1 cellular context compared by ENCODE assay signal in genomic region chr19:48329167-48329891, GRCh38.
A peak's percentile ranks its signal among the peaks of the same experiment; 100 is the strongest.
TF ChIP-seq lines count a peak whose summit lies in the region.

No MANE protein-coding gene starts in this region.

TF ChIP-seq in GM12878, 131 proteins besides CTCF, POLR2A, EP300 and RAD21:
- TF ChIP-seq POLR2AphosphoS5 (IDR thresholded peaks at IDR 0.05; ENCODE audit: low read length) (0 out of 2 replicates have a peak, but pooled peaks have one; percentile 15), BHLHE40 (IDR thresholded peaks at IDR 0.05; ENCODE audit: borderline replicate concordance in 1 of 2, low read depth in 2 of 2, low read length in 1 of 2) (peak in 1 of 2 experiments; percentile 9; a peak in 1 of 4 replicates), ATF3 (IDR thresholded peaks at IDR 0.05; ENCODE audit: borderline replicate concordance, extremely low read depth, low read depth, low read length) (0 out of 2 replicates have a peak, but pooled peaks have one; percentile 15), NKRF (conservative IDR thresholded peaks at IDR 0.05) (no peak), SIN3A (IDR thresholded peaks at IDR 0.05; ENCODE audit: low read depth, low read length) (0 out of 2 replicates have a peak, but pooled peaks have one; percentile 1), LARP7 (IDR thresholded peaks at IDR 0.05) (0 out of 2 replicates have a peak, but pooled peaks have one; percentile 25), SIX5 (IDR thresholded peaks at IDR 0.05; ENCODE audit: low read depth, low read length, severe bottlenecking) (peak; percentile 85), HSF1 (IDR thresholded peaks at IDR 0.05; ENCODE audit: low read depth, low read length) (no peak), JUNB (IDR thresholded peaks at IDR 0.05) (peak; percentile 16; the same call in 1 of the 2 replicates), YY1 (IDR thresholded peaks at IDR 0.05; ENCODE audit: low read depth, low read length) (peak; percentile 83), YBX1 (IDR thresholded peaks at IDR 0.05) (no peak), BACH1 (IDR thresholded peaks at IDR 0.05; ENCODE audit: borderline replicate concordance) (peak; percentile 16; the same call in 1 of the 2 replicates), RELA (IDR thresholded peaks at IDR 0.05; ENCODE audit: borderline replicate concordance, partially characterized antibody) (no peak), HCFC1 (IDR thresholded peaks at IDR 0.05; ENCODE audit: low read length) (peak; percentile 85), USF1 (IDR thresholded peaks at IDR 0.05; ENCODE audit: borderline replicate concordance, extremely low read length, insufficient read depth, low read depth, low read length) (peak; percentile 9), NR2F1 (conservative IDR thresholded peaks at IDR 0.05) (no peak), REST (IDR thresholded peaks at IDR 0.05; ENCODE audit: low read depth, low read length) (no peak), ZBED1 (IDR thresholded peaks at IDR 0.05; ENCODE audit: borderline replicate concordance) (no peak), TCF7 (IDR thresholded peaks at IDR 0.05; ENCODE audit: borderline replicate concordance) (no peak), SMC3 (IDR thresholded peaks at IDR 0.05; ENCODE audit: borderline replicate concordance, low read length) (no peak)
